Comparison of ENCODE assay signal across 22 cellular contexts in the genomic region with DNA sequence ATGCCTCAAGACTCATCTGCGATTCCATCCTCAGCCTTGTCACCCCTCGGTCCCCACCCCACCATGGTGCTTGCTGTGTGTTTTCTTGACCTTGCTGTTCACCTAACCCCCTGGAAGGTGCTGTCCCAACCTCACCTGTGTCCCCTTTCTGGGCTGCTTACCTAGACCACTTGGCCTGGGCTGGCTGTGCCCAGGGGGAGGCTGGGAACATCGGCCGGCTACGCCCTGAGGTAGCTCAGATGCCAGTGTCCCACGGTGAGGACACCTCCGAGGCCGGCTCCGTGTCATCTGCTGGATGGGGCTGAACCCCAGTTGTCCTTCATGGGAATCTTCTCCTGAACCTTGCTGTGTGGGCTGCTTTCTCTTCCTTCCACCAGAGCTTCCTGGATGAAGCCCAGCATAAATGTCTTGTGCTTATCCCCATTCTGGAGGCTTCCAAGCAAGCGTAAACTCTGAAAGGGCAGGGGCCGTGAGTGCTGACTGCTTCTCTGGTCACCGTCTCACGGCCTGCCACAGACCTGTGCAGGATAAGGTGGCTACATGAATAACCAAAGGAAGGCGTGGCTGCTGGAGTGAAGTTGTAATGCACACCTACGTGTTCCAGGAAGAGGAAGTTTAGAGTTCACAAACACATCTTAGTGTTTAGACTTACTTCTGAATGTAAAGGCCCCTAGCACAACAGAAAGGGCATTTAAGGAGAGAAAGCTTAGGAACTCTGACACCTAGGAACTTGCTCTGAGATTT.
A peak's percentile ranks its signal among the peaks of the same experiment; 100 is the strongest.
DNase-seq lines count a peak whose midpoint lies in the region; ATAC-seq and TF ChIP-seq lines count a peak whose summit lies in the region.
"Had no signal": no experiment of that assay in that cellular context is flagged by ENCODE, and none has a peak within 500 bp of the region (broad histone marks: within the 10 kb centered on the region; RNA-seq: fewer than 3 reads in every experiment).

No MANE protein-coding gene starts in this region.

- no peak for DNase-seq in activated T-cell treated with anti-CD3 and anti-CD28 coated beads, Interleukin-2, amount 50 U/mL, for 24 hours
- no peak for DNase-seq in activated T-cell treated with anti-CD3 and anti-CD28 coated beads, Interleukin-2, amount 50 U/mL, for 4 hours
- no peak for DNase-seq in activated CD4-positive, alpha-beta memory T cell treated with anti-CD3 and anti-CD28 coated beads, Interleukin-2, amount 10 ng/mL, durations not matched to agents 7 days and 5 days
- DNase-seq in esophagus muscularis mucosa (ENCODE audit: extremely low spot score) (peak; percentile 89), esophagus squamous epithelium (lab: John Stamatoyannopoulos, UW) (no peak), NCI-H510A (lab: John Stamatoyannopoulos, UW) (no peak), osteocyte (ENCODE audit: extremely low spot score, unreplicated experiment) (no peak)
- DNase-seq: activated CD4-positive, alpha-beta T cell treated with anti-CD3 and anti-CD28 coated beads, Interleukin-2, amount 50 U/mL, for 1 hour; activated naive CD4-positive, alpha-beta T cell; erythroblast; gastrocnemius medialis; islet precursor cell; NCI-H1105 treated with DMSO at 0.1 percent for 48 hours; NCI-H2081; NCI-H345; occipital lobe; retina; Right ventricle myocardium superior; stimulated activated CD4-positive, alpha-beta T cell treated with anti-CD3 and anti-CD28 coated beads, Interleukin-2, amount 100 ng/mL, for 48 hours; stimulated activated naive CD8-positive, alpha-beta T cell treated with anti-CD3 and anti-CD28 coated beads, Interleukin-15, amount 100 ng/mL, for 72 hours had no signal

- no peaks in the 10 kb centered on the region for H3K4me1 Mint-ChIP-seq in activated T-cell treated with anti-CD3 and anti-CD28 coated beads, Interleukin-2, amount 50 U/mL, for 24 hours (ENCODE audit: low read depth)
- H3K4me1 Mint-ChIP-seq in activated T-cell treated with anti-CD3 and anti-CD28 coated beads, Interleukin-2, amount 50 U/mL, for 4 hours (ENCODE audit: low read depth) = no peaks in the 10 kb centered on the region
- H3K4me1 Mint-ChIP-seq in activated CD4-positive, alpha-beta memory T cell treated with anti-CD3 and anti-CD28 coated beads, Interleukin-2, amount 10 ng/mL, durations not matched to agents 7 days and 5 days = peaks cover 3% of the 10 kb centered on the region
- H3K4me1 Mint-ChIP-seq in osteocyte (ENCODE audit: unreplicated experiment) = no peaks in the 10 kb centered on the region
- H3K4me1 Mint-ChIP-seq: stimulated activated naive CD8-positive, alpha-beta T cell treated with anti-CD3 and anti-CD28 coated beads, Interleukin-15, amount 100 ng/mL, for 72 hours had no signal

- H3K27me3 ChIP-seq in esophagus muscularis mucosa = peaks cover 0 to 6% (median 0%) of the 10 kb centered on the region in 4 donors
- H3K27me3 ChIP-seq in thymus (ENCODE audit: control insufficient read depth, insufficient read depth) = no peaks in the 10 kb centered on the region
- H3K27me3 ChIP-seq in esophagus squamous epithelium = peaks cover 0 to 3% (median 0%) of the 10 kb centered on the region in 4 donors
- H3K27me3 ChIP-seq: ascending aorta, gastrocnemius medialis had no signal

- ATAC-seq in activated T-cell treated with anti-CD3 and anti-CD28 coated beads, Interleukin-2, amount 50 U/mL, for 4 hours = no peak
- ATAC-seq: gastrocnemius medialis; stimulated activated naive CD8-positive, alpha-beta T cell treated with anti-CD3 and anti-CD28 coated beads, Interleukin-15, amount 100 ng/mL, for 72 hours had no signal

- peak overlapping the region; percentile 23 for H3K27ac Mint-ChIP-seq in activated T-cell treated with anti-CD3 and anti-CD28 coated beads, Interleukin-2, amount 50 U/mL, for 24 hours
- peak overlapping the region; percentile 42 for H3K27ac Mint-ChIP-seq in activated CD4-positive, alpha-beta memory T cell treated with anti-CD3 and anti-CD28 coated beads, Interleukin-2, amount 10 ng/mL, durations not matched to agents 7 days and 5 days
- no peak overlapping the region for H3K27ac Mint-ChIP-seq in osteocyte (ENCODE audit: unreplicated experiment)

- no peak for TF ChIP-seq EP300 in esophagus muscularis mucosa (IDR thresholded peaks at IDR 0.05)

- no peaks in the 10 kb centered on the region for H3K36me3 Mint-ChIP-seq in activated T-cell treated with anti-CD3 and anti-CD28 coated beads, Interleukin-2, amount 50 U/mL, for 24 hours (ENCODE audit: low read depth)
- H3K36me3 Mint-ChIP-seq in activated T-cell treated with anti-CD3 and anti-CD28 coated beads, Interleukin-2, amount 50 U/mL, for 4 hours (ENCODE audit: insufficient read depth) = no peaks in the 10 kb centered on the region
- H3K36me3 Mint-ChIP-seq in activated CD4-positive, alpha-beta memory T cell treated with anti-CD3 and anti-CD28 coated beads, Interleukin-2, amount 10 ng/mL, durations not matched to agents 7 days and 5 days (ENCODE audit: low read depth) = no peaks in the 10 kb centered on the region
- no peaks in the 10 kb centered on the region for H3K36me3 Mint-ChIP-seq in osteocyte (ENCODE audit: unreplicated experiment)

- H3K4me1 ChIP-seq in esophagus muscularis mucosa = no peaks in the 10 kb centered on the region
- no peaks in the 10 kb centered on the region for H3K4me1 ChIP-seq in thymus (ENCODE audit: control insufficient read depth, insufficient read depth, low read length)
- H3K4me1 ChIP-seq in esophagus squamous epithelium = peaks cover 0 to 20% (median 0%) of the 10 kb centered on the region in 3 donors
- H3K4me1 ChIP-seq: ascending aorta, gastrocnemius medialis had no signal

- no peak for TF ChIP-seq CTCF in esophagus muscularis mucosa (IDR thresholded peaks at IDR 0.05)
- no peak for TF ChIP-seq CTCF in esophagus squamous epithelium (IDR thresholded peaks at IDR 0.05)
- TF ChIP-seq CTCF in osteocyte (IDR thresholded peaks at IDR 0.05) = no peak

- CTCF ChIA-PET in activated CD4-positive, alpha-beta memory T cell treated with anti-CD3 and anti-CD28 coated beads, Interleukin-2, amount 10 ng/mL, durations not matched to agents 7 days and 5 days (lab: Charles Lee) = interaction anchor here (0.6 kb wide), 1 partner anchor 11 kb away, joined by 3 read pairs; no protein-coding TSS in a partner anchor

- 90% methylated on average over 12 of the region's 15 CpGs for WGBS in esophagus muscularis mucosa
- WGBS in thymus = 88% methylated on average over 15 of the region's 15 CpGs
- 49 to 68% methylated on average over 7 to 11 of the region's 15 CpGs for WGBS in esophagus squamous epithelium, 2 donors

- intact Hi-C loops in esophagus muscularis mucosa (cut with DNase I) (no loop called here), esophagus squamous epithelium (cut with DNase I) (no loop called here)

- H3K36me3 ChIP-seq in esophagus muscularis mucosa (no peaks in the 10 kb centered on the region), thymus (ENCODE audit: control insufficient read depth, insufficient read depth) (no peaks in the 10 kb centered on the region), esophagus squamous epithelium (no peaks in the 10 kb centered on the region)
- H3K36me3 ChIP-seq: ascending aorta, gastrocnemius medialis had no signal

- TF ChIP-seq POLR2A in esophagus muscularis mucosa (IDR thresholded peaks at IDR 0.05; ENCODE audit: low read depth) (no peak), esophagus squamous epithelium (IDR thresholded peaks at IDR 0.05) (peak in 1 of 4 donors; percentile 40)

- POLR2A ChIA-PET in activated CD4-positive, alpha-beta memory T cell treated with anti-CD3 and anti-CD28 coated beads, Interleukin-2, amount 10 ng/mL, durations not matched to agents 7 days and 5 days (lab: Charles Lee) = no interaction called here

- H3K27ac ChIP-seq in esophagus muscularis mucosa (replicated peaks in 1 of 4) = no peak overlapping the region
- H3K27ac ChIP-seq in thymus (ENCODE audit: low read depth) = peak overlapping the region; percentile 49
- H3K27ac ChIP-seq in esophagus squamous epithelium = peak overlapping the region in 2 of 4 donors; percentile 42 to 62
- H3K27ac ChIP-seq: ascending aorta, gastrocnemius medialis had no signal

- H3K9me3 ChIP-seq in esophagus muscularis mucosa = no peaks in the 10 kb centered on the region
- no peaks in the 10 kb centered on the region for H3K9me3 ChIP-seq in thymus (ENCODE audit: control insufficient read depth)
- no peaks in the 10 kb centered on the region for H3K9me3 ChIP-seq in esophagus squamous epithelium
- H3K9me3 ChIP-seq: ascending aorta, gastrocnemius medialis had no signal

- peaks cover 23% of the 10 kb centered on the region for H3K27me3 Mint-ChIP-seq in activated T-cell treated with anti-CD3 and anti-CD28 coated beads, Interleukin-2, amount 50 U/mL, for 24 hours
- H3K27me3 Mint-ChIP-seq in activated T-cell treated with anti-CD3 and anti-CD28 coated beads, Interleukin-2, amount 50 U/mL, for 4 hours (ENCODE audit: low read depth) = peaks cover 5% of the 10 kb centered on the region
- no peaks in the 10 kb centered on the region for H3K27me3 Mint-ChIP-seq in activated CD4-positive, alpha-beta memory T cell treated with anti-CD3 and anti-CD28 coated beads, Interleukin-2, amount 10 ng/mL, durations not matched to agents 7 days and 5 days
- H3K27me3 Mint-ChIP-seq in osteocyte (ENCODE audit: unreplicated experiment) = no peaks in the 10 kb centered on the region

- H3K4me3 Mint-ChIP-seq in activated T-cell treated with anti-CD3 and anti-CD28 coated beads, Interleukin-2, amount 50 U/mL, for 24 hours = peak overlapping the region; percentile 34
- no peak overlapping the region for H3K4me3 Mint-ChIP-seq in activated T-cell treated with anti-CD3 and anti-CD28 coated beads, Interleukin-2, amount 50 U/mL, for 4 hours
- peak overlapping the region; percentile 61 for H3K4me3 Mint-ChIP-seq in activated CD4-positive, alpha-beta memory T cell treated with anti-CD3 and anti-CD28 coated beads, Interleukin-2, amount 10 ng/mL, durations not matched to agents 7 days and 5 days
- no peak overlapping the region for H3K4me3 Mint-ChIP-seq in osteocyte (ENCODE audit: unreplicated experiment)

- H3K9me3 Mint-ChIP-seq in activated T-cell treated with anti-CD3 and anti-CD28 coated beads, Interleukin-2, amount 50 U/mL, for 24 hours = no peaks in the 10 kb centered on the region
- H3K9me3 Mint-ChIP-seq in activated T-cell treated with anti-CD3 and anti-CD28 coated beads, Interleukin-2, amount 50 U/mL, for 4 hours = no peaks in the 10 kb centered on the region
- peaks cover 2% of the 10 kb centered on the region for H3K9me3 Mint-ChIP-seq in activated CD4-positive, alpha-beta memory T cell treated with anti-CD3 and anti-CD28 coated beads, Interleukin-2, amount 10 ng/mL, durations not matched to agents 7 days and 5 days
- H3K9me3 Mint-ChIP-seq in osteocyte (ENCODE audit: unreplicated experiment) = peaks cover 26% of the 10 kb centered on the region
- H3K9me3 Mint-ChIP-seq: stimulated activated naive CD8-positive, alpha-beta T cell treated with anti-CD3 and anti-CD28 coated beads, Interleukin-15, amount 100 ng/mL, for 72 hours had no signal

- H3K4me3 ChIP-seq in esophagus muscularis mucosa (no peak overlapping the region), thymus (ENCODE audit: low read length) (peak overlapping the region; percentile 24), esophagus squamous epithelium (peak overlapping the region in 2 of 4 donors; percentile 6 to 38)
- H3K4me3 ChIP-seq: ascending aorta, gastrocnemius medialis had no signal

Comparison
In these comparisons a context has a peak if more than half of its experiments do, and no peak if none do; other contexts are left out.
1. H3K4me3 Mint-ChIP-seq: peak in activated T-cell treated with anti-CD3 and anti-CD28 coated beads, Interleukin-2, amount 50 U/mL, for 24 hours (single experiment) and activated CD4-positive, alpha-beta memory T cell treated with anti-CD3 and anti-CD28 coated beads, Interleukin-2, amount 10 ng/mL, durations not matched to agents 7 days and 5 days (single experiment); none in activated T-cell treated with anti-CD3 and anti-CD28 coated beads, Interleukin-2, amount 50 U/mL, for 4 hours (single experiment) and osteocyte (single experiment).